9 cellular contexts compared by ENCODE assay signal in the genomic region with DNA sequence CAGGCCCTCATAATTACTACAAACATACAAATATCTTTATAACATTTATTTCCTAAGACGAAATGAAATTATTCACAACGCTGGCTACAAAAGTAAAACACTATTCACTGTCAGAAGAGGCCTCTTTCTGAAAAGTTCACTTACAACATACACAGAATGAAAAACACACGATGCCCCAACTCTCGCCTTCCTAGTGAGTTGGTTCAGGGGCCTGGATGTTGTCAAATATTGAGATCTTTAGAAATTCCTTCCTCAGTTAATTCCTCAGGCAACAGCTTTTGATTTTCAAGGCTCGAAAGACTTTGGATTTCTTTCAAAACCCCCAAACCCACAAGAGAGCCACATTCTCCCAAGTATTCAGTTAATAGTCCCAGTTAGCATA. TPM values are rescaled to one million over a fixed set of nuclear protein-coding genes. Genes with fewer than 3 reads are reported as not detected.
DNase-seq lines count a peak whose midpoint lies in the region; ATAC-seq and TF ChIP-seq lines count a peak whose summit lies in the region.
"Had no signal": no experiment of that assay in that cellular context is flagged by ENCODE, and none has a peak within 500 bp of the region (broad histone marks: within the 10 kb centered on the region; RNA-seq: fewer than 3 reads in every experiment).

No MANE protein-coding gene starts in this region.

- CTCF ChIA-PET in GM10248 (lab: Yijun Ruan, JAX) = interaction anchor here (0.9 to 3.2 kb wide), 6 partner anchors 9 to 167 kb away, joined by 3 to 21 read pairs (median 4); no protein-coding TSS in a partner anchor

- H3K27me3 ChIP-seq in ACC112 (ENCODE audit: insufficient read depth, low read length) = no peaks in the 10 kb centered on the region
- no peaks in the 10 kb centered on the region for H3K27me3 ChIP-seq in Karpas-422 (ENCODE audit: low read length)

- no peaks in the 10 kb centered on the region for H3K9me3 ChIP-seq in Karpas-422 (ENCODE audit: low read length)

- H3K27me3 Mint-ChIP-seq in naive thymus-derived CD8-positive, alpha-beta T cell = no peaks in the 10 kb centered on the region

- H3K4me1 ChIP-seq in ACC112 (ENCODE audit: control insufficient read depth, insufficient read depth, low read length, unreplicated experiment) = peaks cover 23% of the 10 kb centered on the region
- peaks cover 5% of the 10 kb centered on the region; the same call in 1 of the 2 replicates for H3K4me1 ChIP-seq in Karpas-422 (ENCODE audit: low read length)

- 0 out of 2 replicates have a peak, but pooled peaks cover 3% of the 10 kb centered on the region for H4K20me1 ChIP-seq in Karpas-422 (ENCODE audit: insufficient read depth, low read depth, low read length)

- H3K27ac Mint-ChIP-seq in naive thymus-derived CD8-positive, alpha-beta T cell = peak overlapping the region in 7 of 10 donors; percentile 26 to 79 (median 68)

- H3K9me2 ChIP-seq in Karpas-422 (replicated peaks; ENCODE audit: insufficient read depth, low read length) = no peaks in the 10 kb centered on the region

- H2AFZ ChIP-seq in ACC112 (ENCODE audit: low read length, unreplicated experiment) (no peak overlapping the region), Karpas-422 (ENCODE audit: low read length) (no peak overlapping the region)

- H3K4me3 Mint-ChIP-seq in naive thymus-derived CD8-positive, alpha-beta T cell = peak overlapping the region in 9 of 10 donors; percentile 39 to 76 (median 57)

- peaks cover 0 to 18% (median 2%) of the 10 kb centered on the region in 9 donors for H3K9me3 Mint-ChIP-seq in naive thymus-derived CD8-positive, alpha-beta T cell

- peak overlapping the region; percentile 94 for H3K27ac ChIP-seq in ACC112 (ENCODE audit: low read depth, low read length)
- H3K27ac ChIP-seq in Karpas-422 (ENCODE audit: low read length) = no peak overlapping the region
- peak overlapping the region; percentile 44 for H3K27ac ChIP-seq in cingulate gyrus (ENCODE audit: low read depth, low read length)

- H3K36me3 ChIP-seq in ACC112 (ENCODE audit: insufficient read depth, low read length) = no peaks in the 10 kb centered on the region
- no peaks in the 10 kb centered on the region for H3K36me3 ChIP-seq in Karpas-422 (ENCODE audit: insufficient read depth, low read length)

- H3K4me1 Mint-ChIP-seq in naive thymus-derived CD8-positive, alpha-beta T cell = peaks cover 2 to 20% (median 10%) of the 10 kb centered on the region in 4 donors

- H3K79me2 ChIP-seq in ACC112 (ENCODE audit: control insufficient read depth, insufficient read depth, low read length, unreplicated experiment) (peaks cover 26% of the 10 kb centered on the region), Karpas-422 (ENCODE audit: low read length) (no peaks in the 10 kb centered on the region)

- H3K4me3 ChIP-seq in ACC112 (ENCODE audit: low read depth, low read length) = peak overlapping the region; percentile 79
- H3K4me3 ChIP-seq in Karpas-422 (ENCODE audit: low read length) = peak overlapping the region; percentile 32; the same call in 1 of the 2 replicates

- peaks cover 5 to 15% (median 6%) of the 10 kb centered on the region in 3 donors for H3K36me3 Mint-ChIP-seq in naive thymus-derived CD8-positive, alpha-beta T cell

- no peak for ATAC-seq in naive thymus-derived CD8-positive, alpha-beta T cell
- no peak for ATAC-seq in HG03520 (IDR thresholded peaks at IDR 0.05; ENCODE audit: unreplicated experiment)

- H3K4me2 ChIP-seq in Karpas-422 (ENCODE audit: low read depth, low read length, poor library complexity, severe bottlenecking) = peak overlapping the region; percentile 37

- no peak for DNase-seq in Karpas-422
- DNase-seq in naive thymus-derived CD8-positive, alpha-beta T cell = no peak
- no peak for DNase-seq in NCI-H510A (lab: John Stamatoyannopoulos, UW)
- DNase-seq in HuH-7 (ENCODE audit: low spot score) = no peak
- no peak for DNase-seq in GM10248 (ENCODE audit: extremely low spot score)
- DNase-seq: KBM-7 had no signal

- TF ChIP-seq CTCF in GM10248 (IDR thresholded peaks at IDR 0.05; ENCODE audit: control extremely low read depth, extremely low read depth, low read depth, missing control alignments) = no peak

- no peak overlapping the region for H3K9ac ChIP-seq in Karpas-422 (ENCODE audit: low read length)

- POLR2A ChIA-PET in naive thymus-derived CD8-positive, alpha-beta T cell (lab: Charles Lee) = no interaction called here
- POLR2A ChIA-PET in GM10248 (lab: Yijun Ruan, JAX) = no interaction called here

RNA-seq across cellular contexts. Expression of a gene that starts 14.2 kb away (rescaled TPM):
- total RNA-seq in Karpas-422 (2014; rRNA removed; shearing (Covaris generic); ENCODE audit: low replicate concordance) = not detected in 2 replicates
- total RNA-seq in naive thymus-derived CD8-positive, alpha-beta T cell = under 1 TPM; 0.19 to 0.23 TPM
- not detected for polyA plus RNA-seq in naive thymus-derived CD8-positive, alpha-beta T cell
